Comparison of ENCODE assay signal across 9 cellular contexts in the genomic region with DNA sequence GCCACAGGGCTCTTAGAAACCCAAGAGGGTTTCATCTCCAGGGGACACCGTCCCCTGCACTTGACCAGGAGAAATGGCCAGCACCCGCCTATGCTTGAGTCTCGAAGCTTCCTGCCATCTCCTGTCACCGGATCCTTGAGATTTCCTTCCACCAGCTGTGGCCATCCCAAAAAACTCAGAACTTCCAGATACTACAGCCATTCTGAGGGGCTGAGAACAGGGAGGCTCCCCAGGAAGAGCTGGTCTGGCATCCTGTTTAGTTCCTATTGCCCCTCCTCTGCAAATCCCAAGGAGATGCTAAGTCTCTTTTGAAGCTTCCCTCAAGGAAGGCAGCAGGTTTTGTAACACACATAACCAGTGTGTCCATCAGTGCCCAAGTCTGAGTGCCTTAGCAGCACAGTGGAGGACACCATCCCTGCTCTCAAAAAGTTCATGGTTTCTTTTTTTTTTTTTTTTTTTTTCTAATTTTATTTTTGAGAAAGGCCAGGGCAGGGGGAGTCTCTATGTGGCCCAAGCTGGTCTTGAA. TPM values are rescaled to one million over a fixed set of nuclear protein-coding genes. Genes with fewer than 3 reads are reported as not detected.
DNase-seq lines count a peak whose midpoint lies in the region; ATAC-seq and TF ChIP-seq lines count a peak whose summit lies in the region.
"Had no signal": no experiment of that assay in that cellular context is flagged by ENCODE, and none has a peak within 500 bp of the region (broad histone marks: within the 10 kb centered on the region; RNA-seq: fewer than 3 reads in every experiment).

No MANE protein-coding gene starts in this region.

- H3K27ac ChIP-seq in AG04450 (ENCODE audit: low read depth, low read length) (no peak overlapping the region), muscle layer of colon (ENCODE audit: low read depth, low read length) (peak overlapping the region; percentile 35)

- TF ChIP-seq CTCF in AG04450 (IDR thresholded peaks at IDR 0.05; ENCODE audit: low read depth, low read length) (no peak), cardiac fibroblast (IDR thresholded peaks at IDR 0.05; ENCODE audit: low read depth, low read length) (no peak)

- POLR2A ChIA-PET in AG04450 (lab: Yijun Ruan, JAX) = interaction anchor here (1.2 to 1.4 kb wide), 2 partner anchors 15 to 161 kb away, joined by 3 read pairs; no protein-coding TSS in a partner anchor

- H3K4me1 ChIP-seq in muscle layer of colon (ENCODE audit: insufficient read depth, low read length) = peaks cover 42% of the 10 kb centered on the region

- peaks cover 4% of the 10 kb centered on the region for H3K36me3 ChIP-seq in muscle layer of colon (ENCODE audit: insufficient read depth, low read length)

- H3K9ac ChIP-seq in muscle layer of colon (ENCODE audit: low read length) = peak overlapping the region; percentile 65

- DNase-seq in AG04450 (ENCODE audit: low read depth, low spot score) = no peak
- DNase-seq in Jurkat, Clone E6-1 (ENCODE audit: low read depth, low spot score) = no peak
- DNase-seq in cardiac fibroblast (ENCODE audit: low read depth in 2 of 2) = no peak
- DNase-seq in HK-2 (ENCODE audit: unreplicated experiment) = no peak
- no peak for DNase-seq in C1 segment of cervical spinal cord (lab: John Stamatoyannopoulos, UW)
- DNase-seq in nucleus accumbens (lab: John Stamatoyannopoulos, UW) = no peak
- DNase-seq: NCI-H2171 treated with DMSO at 0.1 percent for 48 hours had no signal

- H3K9me3 ChIP-seq in AG04450 (ENCODE audit: control insufficient read depth, insufficient read depth, low read length) (no peaks in the 10 kb centered on the region), muscle layer of colon (ENCODE audit: low read length) (no peaks in the 10 kb centered on the region)

- CTCF ChIA-PET in AG04450 (lab: Charles Lee) = interaction anchor here (0.8 to 3.9 kb wide), 2 partner anchors 12 to 114 kb away, joined by 3 to 47 read pairs; no protein-coding TSS in a partner anchor

- H3K4me3 ChIP-seq in AG04450 (ENCODE audit: low read depth, low read length) = peak overlapping the region; percentile 80
- peak overlapping the region; percentile 78 for H3K4me3 ChIP-seq in Jurkat, Clone E6-1 (ENCODE audit: low read length)
- H3K4me3 ChIP-seq in cardiac fibroblast (replicated peaks in 1 of 2; ENCODE audit: low read depth in 2 of 2, low read length in 2 of 2) = peak overlapping the region; percentile 68 to 83
- peak overlapping the region in 1 of 2 donors; percentile 60 for H3K4me3 ChIP-seq in muscle layer of colon (ENCODE audit: low read depth in 1 of 2, low read length in 2 of 2)

- H3K27me3 ChIP-seq in AG04450 (ENCODE audit: control insufficient read depth, insufficient read depth, low read length) (no peaks in the 10 kb centered on the region), muscle layer of colon (ENCODE audit: control insufficient read depth in 1 of 2, insufficient read depth in 2 of 2, low read length in 2 of 2) (no peaks in the 10 kb centered on the region)

- no peak for ATAC-seq in HG03196 (IDR thresholded peaks at IDR 0.05; ENCODE audit: unreplicated experiment)

RNA-seq across cellular contexts. Expression of gene UBALD2, which starts 2.0 kb away (rescaled TPM):
- 16.3 and 18.1 TPM in 2 replicates for polyA plus RNA-seq in AG04450 (2011; rRNA removed)
- polyA minus RNA-seq in AG04450 (2011; rRNA and poly(A)+ RNA removed) = 4.4 and 5.2 TPM in 2 replicates
- polyA plus RNA-seq in Jurkat, Clone E6-1 (2012; ENCODE audit: insufficient read depth, insufficient read length) = 90.1 TPM

RNA-seq across cellular contexts. Expression of gene RNF157, which starts 26.8 kb away (rescaled TPM):
- 1.6 and 1.8 TPM in 2 replicates for polyA plus RNA-seq in AG04450 (2011; rRNA removed)
- polyA minus RNA-seq in AG04450 (2011; rRNA and poly(A)+ RNA removed) = 2.3 and 3.0 TPM in 2 replicates
- 11.0 TPM for polyA plus RNA-seq in Jurkat, Clone E6-1 (2012; ENCODE audit: insufficient read depth, insufficient read length)

RNA-seq across cellular contexts. Expression of gene QRICH2, which starts 41.0 kb away (rescaled TPM):
- polyA plus RNA-seq in AG04450 (2011; rRNA removed) = 1.1 and 1.2 TPM in 2 replicates
- 3.5 and 4.0 TPM in 2 replicates for polyA minus RNA-seq in AG04450 (2011; rRNA and poly(A)+ RNA removed)
- polyA plus RNA-seq in Jurkat, Clone E6-1 (2012; ENCODE audit: insufficient read depth, insufficient read length) = 3.8 TPM
